In genomic region chr12:48890657-48891418, GRCh38 we compare ENCODE assay signal across 1 cellular context.
TF ChIP-seq lines count a peak whose summit lies in the region.

No MANE protein-coding gene starts in this region.

TF ChIP-seq in HepG2, 621 proteins besides CTCF, POLR2A, EP300 and RAD21 (continued from another document):
- TF ChIP-seq MNT (IDR thresholded peaks at IDR 0.05) (no peak), ZNF10 (CRISPR knock-in tag; IDR thresholded peaks at IDR 0.05; ENCODE audit: borderline replicate concordance, low read depth) (no peak), STAG1 (CRISPR knock-in tag; IDR thresholded peaks at IDR 0.05) (peak; percentile 96), MAZ (IDR thresholded peaks at IDR 0.05; ENCODE audit: borderline replicate concordance, low read depth, low read length) (no peak), MAZ (CRISPR knock-in tag; IDR thresholded peaks at IDR 0.05; ENCODE audit: low read depth) (peak; percentile 62; the same call in 1 of the 2 replicates), NONO (IDR thresholded peaks at IDR 0.05) (no peak), NONO (CRISPR knock-in tag; conservative IDR thresholded peaks at IDR 0.05) (peak; percentile 55; the same call in 1 of the 2 replicates), ZBED4 (CRISPR knock-in tag; IDR thresholded peaks at IDR 0.05; ENCODE audit: borderline replicate concordance) (peak; percentile 25; the same call in 1 of the 2 replicates), AHR (CRISPR knock-in tag; IDR thresholded peaks at IDR 0.05) (0 out of 2 replicates have a peak, but pooled peaks have one; percentile 55), CC2D1A (CRISPR knock-in tag; IDR thresholded peaks at IDR 0.05) (no peak), THAP11 (CRISPR knock-in tag; IDR thresholded peaks at IDR 0.05) (peak; percentile 78), ZKSCAN5 (CRISPR knock-in tag; IDR thresholded peaks at IDR 0.05) (no peak), ZNF724P (CRISPR knock-in tag; IDR thresholded peaks at IDR 0.05; ENCODE audit: borderline replicate concordance) (no peak), ZNF792 (CRISPR knock-in tag; IDR thresholded peaks at IDR 0.05) (0 out of 2 replicates have a peak, but pooled peaks have one; percentile 59), YY1 (IDR thresholded peaks at IDR 0.05; ENCODE audit: insufficient read depth, insufficient replicate concordance, low read depth, low read length) (peak; percentile 49), KDM2A (CRISPR knock-in tag; IDR thresholded peaks at IDR 0.05; ENCODE audit: borderline replicate concordance, low read depth) (peak; percentile 85), TFAP4 (IDR thresholded peaks at IDR 0.05; ENCODE audit: borderline replicate concordance, low read depth) (peak; percentile 64; the same call in 1 of the 2 replicates), ZNF350 (CRISPR knock-in tag; IDR thresholded peaks at IDR 0.05; ENCODE audit: borderline replicate concordance, low read depth) (peak; percentile 66; the same call in 1 of the 2 replicates), ESRRA (CRISPR knock-in tag; IDR thresholded peaks at IDR 0.05; ENCODE audit: low read depth) (0 out of 2 replicates have a peak, but pooled peaks have one; percentile 27), ZGPAT (CRISPR knock-in tag; IDR thresholded peaks at IDR 0.05) (peak; percentile 61; the same call in 1 of the 2 replicates), ZSCAN9 (CRISPR knock-in tag; IDR thresholded peaks at IDR 0.05; ENCODE audit: borderline replicate concordance) (0 out of 2 replicates have a peak, but pooled peaks have one; percentile 53), ZNF574 (CRISPR knock-in tag; IDR thresholded peaks at IDR 0.05) (peak; percentile 74), GABPB1 (CRISPR knock-in tag; IDR thresholded peaks at IDR 0.05) (peak; percentile 59; the same call in 1 of the 2 replicates), PITX1 (CRISPR knock-in tag; IDR thresholded peaks at IDR 0.05) (peak; percentile 74; the same call in 1 of the 2 replicates), NFIC (IDR thresholded peaks at IDR 0.05; ENCODE audit: low read length) (no peak), ZBTB20 (CRISPR knock-in tag; IDR thresholded peaks at IDR 0.05; ENCODE audit: borderline replicate concordance, low read depth) (no peak), ZNF383 (CRISPR knock-in tag; IDR thresholded peaks at IDR 0.05; ENCODE audit: borderline replicate concordance) (no peak), ELF4 (CRISPR knock-in tag; IDR thresholded peaks at IDR 0.05; ENCODE audit: borderline replicate concordance) (no peak), ETV6 (CRISPR knock-in tag; conservative IDR thresholded peaks at IDR 0.05) (0 out of 2 replicates have a peak, but pooled peaks have one; percentile 37), RXRB (CRISPR knock-in tag; IDR thresholded peaks at IDR 0.05; ENCODE audit: borderline replicate concordance) (peak; percentile 54; the same call in 1 of the 2 replicates)
